In the genomic region with DNA sequence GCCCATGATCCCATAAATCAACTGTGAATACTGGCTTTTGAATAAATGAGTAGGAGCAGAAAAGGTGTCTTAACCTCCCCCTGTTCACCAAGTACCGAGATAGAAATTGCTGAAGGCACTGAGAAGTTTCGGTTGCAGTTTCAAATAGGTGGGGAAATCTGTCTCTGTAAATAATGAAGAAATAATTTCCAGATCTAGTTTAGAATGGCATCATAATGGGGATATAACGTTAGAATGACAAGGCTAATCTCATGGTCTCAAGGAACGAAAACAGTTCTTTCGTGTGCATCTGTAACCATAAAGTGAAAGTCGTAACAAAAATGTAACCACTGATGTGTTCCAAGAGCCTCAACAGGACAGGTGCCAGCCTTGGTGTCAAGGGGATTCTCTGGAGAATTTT, we compare ENCODE assay signal across 12 cellular contexts. TPM values are rescaled to one million over a fixed set of nuclear protein-coding genes. Genes with fewer than 3 reads are reported as not detected.
DNase-seq lines count a peak whose midpoint lies in the region; ATAC-seq, FAIRE-seq and TF ChIP-seq lines count a peak whose summit lies in the region.
"Had no signal": no experiment of that assay in that cellular context is flagged by ENCODE, and none has a peak within 500 bp of the region (broad histone marks: within the 10 kb centered on the region; RNA-seq: fewer than 3 reads in every experiment).

No MANE protein-coding gene starts in this region.

- no peak for TF ChIP-seq POLR2A in GM12891 (IDR thresholded peaks at IDR 0.05; ENCODE audit: low read depth, low read length)

- DNase-seq in GM12891 (ENCODE audit: insufficient read length, low spot score) (no peak), NCI-H526 (lab: John Stamatoyannopoulos, UW) (no peak), DMS53 treated with DMSO at 0.1 percent for 48 hours (lab: John Stamatoyannopoulos, UW; ENCODE audit: unreplicated experiment) (no peak), dedifferentiated amniotic fluid mesenchymal stem cell (ENCODE audit: extremely low spot score) (no peak)
- no peak for DNase-seq in stimulated activated naive CD4-positive, alpha-beta T cell (lab: John Stamatoyannopoulos, UW)
- DNase-seq: activated CD4-positive, alpha-beta T cell treated with anti-CD3 and anti-CD28 coated beads for 4 hours; NCI-H524 treated with DMSO at 0.1 percent for 48 hours; tibial artery had no signal

- ATAC-seq in GM19328 (IDR thresholded peaks at IDR 0.05; ENCODE audit: unreplicated experiment) (peak; percentile 60), HG02642 (IDR thresholded peaks at IDR 0.05; ENCODE audit: poor library complexity, unreplicated experiment) (peak; percentile 79), HG03378 (IDR thresholded peaks at IDR 0.05; ENCODE audit: unreplicated experiment) (peak; percentile 88)
- ATAC-seq: gastroesophageal sphincter had no signal

- peak; percentile 88 for FAIRE-seq in GM12891 (lab: Jason Lieb, UNC)

TF ChIP-seq in GM12891, 5 proteins besides CTCF, POLR2A, EP300 and RAD21:
- TF ChIP-seq POU2F2 (IDR thresholded peaks at IDR 0.05; ENCODE audit: low read depth, low read length) = 0 out of 2 replicates have a peak, but pooled peaks have one; percentile 22
- no peak for TF ChIP-seq PAX5 (IDR thresholded peaks at IDR 0.05; ENCODE audit: insufficient read depth, low read length, severe bottlenecking)

RNA-seq across cellular contexts. Expression of gene TMEM18, which starts 49.9 kb away (rescaled TPM):
- polyA plus RNA-seq in GM12891 (2012; ENCODE audit: low read depth, missing spikeins) = 14.3 TPM
